Comparison of ENCODE assay signal across 29 cellular contexts in the genomic region with DNA sequence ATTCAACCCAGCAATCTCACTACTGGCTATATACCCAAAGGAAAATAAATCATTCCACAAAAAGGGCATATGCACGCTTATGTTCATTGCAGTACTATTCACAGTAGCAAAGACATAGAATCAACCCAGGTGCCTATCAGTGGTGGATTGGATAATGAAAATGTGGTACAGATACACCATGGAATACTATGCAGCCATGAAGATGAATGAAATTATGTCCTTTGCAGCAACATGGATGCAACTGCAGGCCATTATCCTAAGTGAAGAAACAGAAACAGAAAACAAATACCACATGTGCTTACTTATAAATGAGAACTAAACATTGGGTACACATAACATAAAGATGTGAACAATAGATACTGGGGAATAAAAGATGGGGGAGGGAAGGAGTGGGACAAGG.
"Had no signal": no experiment of that assay in that cellular context is flagged by ENCODE, and none has a peak within 500 bp of the region (broad histone marks: within the 10 kb centered on the region; RNA-seq: fewer than 3 reads in every experiment).

No MANE protein-coding gene starts in this region.

- FAIRE-seq: colon, endometrium, endothelial cell of umbilical vein, frontal cortex had no signal

- H3K36me3 ChIP-seq: colonic mucosa, esophagus muscularis mucosa, esophagus squamous epithelium, gastrocnemius medialis, gastroesophageal sphincter, heart left ventricle, heart right ventricle had no signal

- H3K79me2 ChIP-seq: hepatocyte had no signal

- H3K4me2 ChIP-seq: hepatocyte had no signal

- H3K4me3 ChIP-seq: colonic mucosa, coronary artery, dorsolateral prefrontal cortex, esophagus muscularis mucosa, esophagus squamous epithelium, gastrocnemius medialis, gastroesophageal sphincter, heart left ventricle, heart right ventricle, hepatocyte had no signal

- H3K9me3 ChIP-seq: colonic mucosa, esophagus muscularis mucosa, esophagus squamous epithelium, gastrocnemius medialis, gastroesophageal sphincter had no signal

- ATAC-seq: effector memory CD8-positive, alpha-beta T cell; esophagus mucosa; foreskin keratinocyte; gastrocnemius medialis; gastroesophageal sphincter; heart left ventricle; heart right ventricle had no signal

- H3K27me3 ChIP-seq: colonic mucosa, esophagus muscularis mucosa, esophagus squamous epithelium, foreskin keratinocyte, gastrocnemius medialis, gastroesophageal sphincter, heart right ventricle, hepatocyte had no signal

- H2AFZ ChIP-seq: hepatocyte had no signal

- H3K27ac ChIP-seq: colonic mucosa, coronary artery, dorsolateral prefrontal cortex, epithelial cell of prostate, esophagus muscularis mucosa, esophagus squamous epithelium, foreskin keratinocyte, gastrocnemius medialis, gastroesophageal sphincter, heart left ventricle, heart right ventricle, hepatocyte had no signal

- H3K4me1 ChIP-seq: colonic mucosa, esophagus muscularis mucosa, esophagus squamous epithelium, foreskin keratinocyte, gastrocnemius medialis, gastroesophageal sphincter, heart left ventricle, heart right ventricle had no signal

- DNase-seq: colonic mucosa; cortex of kidney; dermis blood vessel endothelial cell; dorsolateral prefrontal cortex; effector CD4-positive, alpha-beta T cell; effector CD8-positive, alpha-beta T cell; effector memory CD4-positive, alpha-beta T cell; effector memory CD8-positive, alpha-beta T cell; endodermal cell; erythroblast; esophagus squamous epithelium; foreskin fibroblast; foreskin keratinocyte; foreskin melanocyte; gastrocnemius medialis; glutamatergic neuron; head of caudate nucleus; heart left ventricle; heart right ventricle had no signal
